ENCODE assay signal across 15 cellular contexts in the genomic region with DNA sequence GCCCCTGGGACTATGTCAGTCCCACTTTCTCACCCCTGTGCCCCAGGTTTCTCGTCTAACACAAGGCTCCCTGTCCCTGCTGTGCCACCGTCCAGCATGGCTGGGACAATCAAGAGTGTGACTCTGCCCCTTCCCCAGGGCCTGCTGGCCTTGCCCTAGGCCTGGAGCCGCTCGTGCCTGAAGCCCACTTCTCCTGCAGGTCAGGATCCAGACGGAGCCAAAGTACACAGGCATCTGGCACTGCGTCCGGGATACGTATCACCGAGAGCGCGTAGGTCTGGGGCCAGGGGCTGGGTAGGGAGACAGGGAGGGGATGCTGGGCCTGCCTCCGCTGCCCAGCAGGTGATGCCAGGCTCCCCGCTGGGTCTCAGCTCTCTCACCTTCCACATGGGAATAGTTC. TPM values are rescaled to one million over a fixed set of nuclear protein-coding genes. Genes with fewer than 3 reads are reported as not detected.
DNase-seq lines count a peak whose midpoint lies in the region; ATAC-seq and TF ChIP-seq lines count a peak whose summit lies in the region.
"Had no signal": no experiment of that assay in that cellular context is flagged by ENCODE, and none has a peak within 500 bp of the region (broad histone marks: within the 10 kb centered on the region; RNA-seq: fewer than 3 reads in every experiment).

No MANE protein-coding gene starts in this region.

- no peak overlapping the region for H2BK5ac ChIP-seq in neuronal stem cell (ENCODE audit: low read length)

- no peak overlapping the region for H2BK12ac ChIP-seq in neuronal stem cell (ENCODE audit: low read length)

- no peak overlapping the region for H3K4me2 ChIP-seq in neuronal stem cell (ENCODE audit: insufficient read depth, low read length, poor library complexity, severe bottlenecking)
- H3K4me2 ChIP-seq: BLaER1 treated with 17β-estradiol and CSF1 and Interleukin-3, amounts not matched to agents 10 nM and 100 nM; GM23338 had no signal

- H3K79me1 ChIP-seq in neuronal stem cell (ENCODE audit: low read depth, low read length), result no peaks in the 10 kb centered on the region

- no peak overlapping the region for H2AK5ac ChIP-seq in neuronal stem cell (ENCODE audit: low read depth, low read length)

- no peaks in the 10 kb centered on the region for H3K36me3 ChIP-seq in neuronal stem cell (replicated peaks in 1 of 2; ENCODE audit: control insufficient read depth in 2 of 2, insufficient read depth in 2 of 2, low read length in 2 of 2)
- H3K36me3 ChIP-seq: BLaER1 treated with 17β-estradiol and CSF1 and Interleukin-3, amounts not matched to agents 10 nM and 100 nM had no signal

- no peak overlapping the region for H3K14ac ChIP-seq in neuronal stem cell (ENCODE audit: low read length)

- no peak overlapping the region for H3K23ac ChIP-seq in neuronal stem cell (ENCODE audit: low read depth, low read length, poor library complexity)

- peak overlapping the region; percentile 10 for H3K9ac ChIP-seq in neuronal stem cell (ENCODE audit: low read depth, low read length, poor library complexity)
- H3K9ac ChIP-seq: BLaER1 treated with 17β-estradiol and CSF1 and Interleukin-3, amounts not matched to agents 10 nM and 100 nM had no signal

- H3K27ac ChIP-seq in C4-2B (0 out of 2 replicates have a peak overlapping the region, but pooled peaks have one; percentile 7), neuronal stem cell (replicated peaks; ENCODE audit: low read length) (no peak overlapping the region)
- H3K27ac ChIP-seq: BLaER1 treated with 17β-estradiol and CSF1 and Interleukin-3, amounts not matched to agents 10 nM and 100 nM had no signal

- H2BK120ac ChIP-seq in neuronal stem cell (ENCODE audit: low read depth, low read length), result no peak overlapping the region

- peaks cover 0 to 3% of the 10 kb centered on the region in 2 donors for H3K4me1 ChIP-seq in neuronal stem cell (ENCODE audit: control insufficient read depth in 2 of 2, insufficient read depth in 1 of 2, low read depth in 1 of 2, low read length in 2 of 2)

- H3K4ac ChIP-seq in neuronal stem cell (ENCODE audit: low read length), result no peak overlapping the region

- H4K91ac ChIP-seq in neuronal stem cell (ENCODE audit: low read depth, low read length, poor library complexity), result no peak overlapping the region

- H2BK15ac ChIP-seq in neuronal stem cell (ENCODE audit: low read length), result no peak overlapping the region

- peaks cover 0 to 45% (median 0%) of the 10 kb centered on the region in 3 experiments for H3K27me3 ChIP-seq in neuronal stem cell (ENCODE audit: control insufficient read depth in 3 of 3, insufficient read depth in 3 of 3, low read depth in 1 of 3, low read length in 3 of 3)
- H3K27me3 ChIP-seq: BLaER1 treated with 17β-estradiol and CSF1 and Interleukin-3, amounts not matched to agents 10 nM and 100 nM had no signal

- ATAC-seq in left lobe of liver (peak; percentile 35), HG03432 (IDR thresholded peaks at IDR 0.05; ENCODE audit: unreplicated experiment) (no peak), HG03469 (IDR thresholded peaks at IDR 0.05; ENCODE audit: unreplicated experiment) (no peak)
- ATAC-seq: GM23338 had no signal

- H3K4me3 ChIP-seq in LNCaP clone FGC (ENCODE audit: low read depth, low read length) (no peak overlapping the region), neuronal stem cell (ENCODE audit: low read length in 2 of 2) (no peak overlapping the region)
- H3K4me3 ChIP-seq: BLaER1 treated with 17β-estradiol and CSF1 and Interleukin-3, amounts not matched to agents 10 nM and 100 nM; GM23338 had no signal

- no peaks in the 10 kb centered on the region for H3K9me3 ChIP-seq in neuronal stem cell (replicated peaks in 1 of 2; ENCODE audit: control insufficient read depth in 2 of 2, insufficient read depth in 1 of 2, low read depth in 1 of 2, low read length in 2 of 2)
- H3K9me3 ChIP-seq: BLaER1 treated with 17β-estradiol and CSF1 and Interleukin-3, amounts not matched to agents 10 nM and 100 nM had no signal

- no peak for TF ChIP-seq CTCF in C4-2B (conservative IDR thresholded peaks at IDR 0.05)
- no peak for TF ChIP-seq CTCF in LNCaP clone FGC (IDR thresholded peaks at IDR 0.05; ENCODE audit: control insufficient read depth, extremely low read depth, insufficient read depth)

- DNase-seq in LNCaP clone FGC (ENCODE audit: low read depth) (peak; percentile 65), left lobe of liver (ENCODE audit: low spot score) (peak; percentile 86), neuronal stem cell (ENCODE audit: low spot score) (no peak), nucleus accumbens (lab: John Stamatoyannopoulos, UW) (no peak), SHP77 treated with DMSO at 0.1 percent for 48 hours (lab: John Stamatoyannopoulos, UW) (no peak)
- DNase-seq: ACHN; CD4-positive, alpha-beta T cell; DMS79; H7 had no signal

- WGBS in neuronal stem cell (ENCODE audit: extremely low coverage in 2 of 2, insufficient read length in 2 of 2, insufficient replicate concordance in 1 of 2), 2 donors, result no CpG with 5 or more reads among the region's 13 CpGs

- no peak overlapping the region for H4K8ac ChIP-seq in neuronal stem cell (ENCODE audit: low read depth, low read length)

- no peak overlapping the region for H2AFZ ChIP-seq in neuronal stem cell (ENCODE audit: low read length)
- H2AFZ ChIP-seq: GM23338 had no signal

- H3K18ac ChIP-seq in neuronal stem cell (ENCODE audit: low read length), result peak overlapping the region; percentile 36

RNA-seq across cellular contexts. Expression of a gene that starts 2.8 kb away (rescaled TPM):
- total RNA-seq in left lobe of liver, result 191 TPM
- polyA plus RNA-seq in neuronal stem cell (2013, experiment 1 of 2), result 0.03 TPM
- polyA plus RNA-seq in neuronal stem cell (2013, experiment 2 of 2), result not detected
- total RNA-seq: A172; CD4-positive, alpha-beta T cell; GM23338 had no signal
- polyA plus RNA-seq: GM23338 had no signal

RNA-seq across cellular contexts. Expression of a gene that starts 19.7 kb away (rescaled TPM):
- 34.1 TPM for total RNA-seq in left lobe of liver
- polyA plus RNA-seq in neuronal stem cell (2013, experiment 1 of 2), result 113 TPM
- polyA plus RNA-seq in neuronal stem cell (2013, experiment 2 of 2), result 111 TPM

RNA-seq across cellular contexts. Expression of a gene that starts 50.3 kb away (rescaled TPM):
- 5.0 TPM for total RNA-seq in left lobe of liver
- 8.7 TPM for polyA plus RNA-seq in neuronal stem cell (2013, experiment 1 of 2)
- polyA plus RNA-seq in neuronal stem cell (2013, experiment 2 of 2), result 9.9 TPM

Comparison
In these comparisons a context has a peak if more than half of its experiments do, and no peak if none do; other contexts are left out.
1. DNase-seq: peak in LNCaP clone FGC (single experiment) and left lobe of liver (single experiment); none in neuronal stem cell (single experiment), nucleus accumbens (0 of 56) and SHP77 treated with DMSO at 0.1 percent for 48 hours (single experiment).